ENCODE assay signal across 34 cellular contexts in the genomic region with DNA sequence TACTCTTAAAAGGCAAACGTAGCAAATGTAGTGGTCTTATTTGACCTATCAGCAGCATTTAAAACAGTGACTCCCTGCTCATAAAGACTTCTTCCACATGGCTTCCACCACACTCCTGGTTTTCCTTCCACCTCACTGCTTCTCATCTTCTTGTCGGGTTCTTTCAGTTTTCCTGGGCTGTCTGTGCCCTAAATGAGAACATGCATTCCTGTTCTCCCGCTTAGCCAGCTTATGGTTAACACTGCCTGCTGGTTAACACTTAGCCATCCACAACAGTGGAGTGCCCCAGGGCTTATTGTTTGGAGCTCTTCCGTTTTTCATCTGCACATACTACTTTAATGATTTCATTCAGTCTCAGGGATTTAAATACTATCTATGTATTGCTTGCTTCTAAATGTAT.
"Had no signal": no experiment of that assay in that cellular context is flagged by ENCODE, and none has a peak within 500 bp of the region (broad histone marks: within the 10 kb centered on the region; RNA-seq: fewer than 3 reads in every experiment).

No MANE protein-coding gene starts in this region.

- DNase-seq: activated B cell treated with CpG ODN at 0.5 μM for 24 hours; activated CD4-positive, alpha-beta memory T cell treated with anti-CD3 and anti-CD28 coated beads, Interleukin-2, amount 10 ng/mL, durations not matched to agents 7 days and 5 days; activated CD4-positive, alpha-beta T cell treated with anti-CD3 and anti-CD28 coated beads for 1 hour; activated CD4-positive, alpha-beta T cell treated with anti-CD3 and anti-CD28 coated beads for 48 hours; activated CD8-positive, alpha-beta memory T cell treated with anti-CD3 and anti-CD28 coated beads for 24 hours; activated CD8-positive, alpha-beta memory T cell treated with anti-CD3 and anti-CD28 coated beads, Interleukin-2, amount 10 ng/mL, durations not matched to agents 7 days and 5 days; activated CD8-positive, alpha-beta memory T cell treated with anti-CD3 and anti-CD28 coated beads, Interleukin-2, amount 50 U/mL, for 48 hours; activated effector memory CD4-positive, alpha-beta T cell treated with Interleukin-2 at 50 U/mL for 16 hours; activated naive CD4-positive, alpha-beta T cell treated with anti-CD3 and anti-CD28 coated beads, Interleukin-2, amount 10 ng/mL, durations not matched to agents 7 days and 5 days; activated naive CD8-positive, alpha-beta T cell treated with anti-CD3 and anti-CD28 coated beads, Interleukin-2, amount 50 U/mL, for 24 hours; activated T-cell treated with anti-CD3 and anti-CD28 coated beads, Interleukin-2, amount 50 U/mL, for 48 hours; aorta; brain microvascular endothelial cell; central memory CD4-positive, alpha-beta T cell; NCI-H1105; NCI-H1417 treated with DMSO at 0.1 percent for 48 hours; NCI-H1694 treated with DMSO at 0.1 percent for 48 hours; NCI-H2029; NCI-H510A; NCI-H526; NCI-H748 treated with DMSO at 0.1 percent for 48 hours; NK-92 treated with Interleukin-12 subunit alpha and Interleukin-12 subunit beta, amount 100 ng/mL, for 24 hours; PC-3; Peyer's patch; SIG-M5; SW 1271; T-helper 1 cell; T-helper 2 cell; T-helper 9 cell had no signal

- H3K4me1 Mint-ChIP-seq: activated CD4-positive, alpha-beta memory T cell treated with anti-CD3 and anti-CD28 coated beads, Interleukin-2, amount 10 ng/mL, durations not matched to agents 7 days and 5 days; activated CD8-positive, alpha-beta memory T cell treated with anti-CD3 and anti-CD28 coated beads, Interleukin-2, amount 10 ng/mL, durations not matched to agents 7 days and 5 days; activated naive CD4-positive, alpha-beta T cell treated with anti-CD3 and anti-CD28 coated beads, Interleukin-2, amount 10 ng/mL, durations not matched to agents 7 days and 5 days had no signal

- H3K27ac Mint-ChIP-seq: activated B cell treated with CpG ODN at 0.5 μM for 24 hours; activated CD4-positive, alpha-beta memory T cell treated with anti-CD3 and anti-CD28 coated beads, Interleukin-2, amount 10 ng/mL, durations not matched to agents 7 days and 5 days; activated CD8-positive, alpha-beta memory T cell treated with anti-CD3 and anti-CD28 coated beads, Interleukin-2, amount 10 ng/mL, durations not matched to agents 7 days and 5 days; activated naive CD4-positive, alpha-beta T cell treated with anti-CD3 and anti-CD28 coated beads, Interleukin-2, amount 10 ng/mL, durations not matched to agents 7 days and 5 days; activated naive CD8-positive, alpha-beta T cell; activated naive CD8-positive, alpha-beta T cell treated with anti-CD3 and anti-CD28 coated beads, Interleukin-2, amount 50 U/mL, for 24 hours had no signal

- H3K9me3 Mint-ChIP-seq: activated B cell treated with CpG ODN at 0.5 μM for 24 hours; activated CD4-positive, alpha-beta memory T cell treated with anti-CD3 and anti-CD28 coated beads, Interleukin-2, amount 10 ng/mL, durations not matched to agents 7 days and 5 days; activated naive CD4-positive, alpha-beta T cell treated with anti-CD3 and anti-CD28 coated beads, Interleukin-2, amount 10 ng/mL, durations not matched to agents 7 days and 5 days; activated naive CD8-positive, alpha-beta T cell treated with anti-CD3 and anti-CD28 coated beads, Interleukin-2, amount 50 U/mL, for 24 hours had no signal

- H3K9me3 ChIP-seq: Peyer's patch had no signal

- H3K9ac ChIP-seq: KMS-11 had no signal

- H3K4me3 ChIP-seq: Peyer's patch had no signal

- H3K4me1 ChIP-seq: Peyer's patch had no signal

- H3K27me3 ChIP-seq: brain microvascular endothelial cell, Peyer's patch had no signal

- H3K27ac ChIP-seq: brain microvascular endothelial cell, KMS-11, Peyer's patch, RWPE1, VCaP had no signal

- H3K27me3 Mint-ChIP-seq: activated naive CD8-positive, alpha-beta T cell treated with anti-CD3 and anti-CD28 coated beads, Interleukin-2, amount 50 U/mL, for 24 hours had no signal

- H3K4me2 ChIP-seq: KMS-11 had no signal

- H3K36me3 ChIP-seq: brain microvascular endothelial cell, Peyer's patch had no signal

- H3K4me3 Mint-ChIP-seq: activated B cell treated with CpG ODN at 0.5 μM for 24 hours; activated CD4-positive, alpha-beta memory T cell treated with anti-CD3 and anti-CD28 coated beads, Interleukin-2, amount 10 ng/mL, durations not matched to agents 7 days and 5 days; activated CD8-positive, alpha-beta memory T cell treated with anti-CD3 and anti-CD28 coated beads, Interleukin-2, amount 10 ng/mL, durations not matched to agents 7 days and 5 days; activated naive CD4-positive, alpha-beta T cell treated with anti-CD3 and anti-CD28 coated beads, Interleukin-2, amount 10 ng/mL, durations not matched to agents 7 days and 5 days; activated naive CD8-positive, alpha-beta T cell; activated naive CD8-positive, alpha-beta T cell treated with anti-CD3 and anti-CD28 coated beads, Interleukin-2, amount 50 U/mL, for 24 hours had no signal

- H3K36me3 Mint-ChIP-seq: activated CD8-positive, alpha-beta memory T cell treated with anti-CD3 and anti-CD28 coated beads, Interleukin-2, amount 10 ng/mL, durations not matched to agents 7 days and 5 days; activated naive CD4-positive, alpha-beta T cell treated with anti-CD3 and anti-CD28 coated beads, Interleukin-2, amount 10 ng/mL, durations not matched to agents 7 days and 5 days had no signal

- ATAC-seq: activated CD8-positive, alpha-beta memory T cell treated with anti-CD3 and anti-CD28 coated beads, Interleukin-2, amount 10 ng/mL, durations not matched to agents 7 days and 5 days; activated naive CD8-positive, alpha-beta T cell treated with anti-CD3 and anti-CD28 coated beads, Interleukin-2, amount 50 U/mL, for 24 hours; PC-3; Right ventricle myocardium inferior had no signal
